23 cellular contexts compared by ENCODE assay signal in genomic region chr19:3038214-3038613, GRCh38. TPM values are rescaled to one million over a fixed set of nuclear protein-coding genes. Genes with fewer than 3 reads are reported as not detected.
DNase-seq lines count a peak whose midpoint lies in the region; ATAC-seq and TF ChIP-seq lines count a peak whose summit lies in the region.
"Had no signal": no experiment of that assay in that cellular context is flagged by ENCODE, and none has a peak within 500 bp of the region (broad histone marks: within the 10 kb centered on the region; RNA-seq: fewer than 3 reads in every experiment).

No MANE protein-coding gene starts in this region.

- H3K27me3 Mint-ChIP-seq in CD4-positive, alpha-beta memory T cell: peaks cover 0 to 3% of the 10 kb centered on the region in 2 donors
- peaks cover 9 to 22% (median 17%) of the 10 kb centered on the region in 3 donors for H3K27me3 Mint-ChIP-seq in immature natural killer cell (ENCODE audit: low read depth in 3 of 3)
- peaks cover 4 to 5% of the 10 kb centered on the region in 2 donors for H3K27me3 Mint-ChIP-seq in stimulated activated naive B cell treated with anti-CD40 and anti-IgM and Interleukin-4, amounts not matched to agents 10 μg/mL and 1 μg/mL and 100 μg/mL, for 72 hours

- DNase-seq in CD4-positive, alpha-beta memory T cell: no peak
- DNase-seq in immature natural killer cell: no peak
- DNase-seq in stimulated activated naive B cell treated with anti-CD40 and anti-IgM and Interleukin-4, amounts not matched to agents 10 μg/mL and 1 μg/mL and 100 μg/mL, for 72 hours: no peak
- no peak for DNase-seq in anterior cingulate cortex (lab: John Stamatoyannopoulos, UW)
- no peak for DNase-seq in ecto neural progenitor cell (ENCODE audit: low spot score)
- no peak for DNase-seq in GM03348 (ENCODE audit: low spot score)
- DNase-seq: C1 segment of cervical spinal cord; CD8-positive, alpha-beta memory T cell; DMS79 treated with DMSO at 0.1 percent for 48 hours; GF-D8; KBM-7; MV-4-11; NCI-H1105 treated with DMSO at 0.1 percent for 48 hours; NCI-H146; NCI-H1930; NCI-H446 treated with DMSO at 0.1 percent for 48 hours; NCI-H526; NCI-H82; NK-92 treated with Interleukin-12 subunit alpha and Interleukin-12 subunit beta, amount 100 ng/mL, for 24 hours; PC-9; Right ventricle myocardium superior had no signal

- H3K4me1 ChIP-seq in CD4-positive, alpha-beta memory T cell (ENCODE audit: insufficient read depth, low read length): peaks cover 19% of the 10 kb centered on the region
- peaks cover 8% of the 10 kb centered on the region; the same call in 1 of the 2 replicates for H3K4me1 ChIP-seq in HEK293 (ENCODE audit: control insufficient read depth, insufficient read depth, low read length)

- H3K4me3 Mint-ChIP-seq in CD4-positive, alpha-beta memory T cell: peak overlapping the region in 2 of 8 donors; percentile 43 to 66
- H3K4me3 Mint-ChIP-seq in immature natural killer cell: peak overlapping the region in 3 of 5 donors; percentile 27 to 56 (median 55)
- H3K4me3 Mint-ChIP-seq in stimulated activated naive B cell treated with anti-CD40 and anti-IgM and Interleukin-4, amounts not matched to agents 10 μg/mL and 1 μg/mL and 100 μg/mL, for 72 hours: no peak overlapping the region

- intact Hi-C loops in CD4-positive, alpha-beta memory T cell (cut with micrococcal nuclease): loop anchor here (5.0 to 10.0 kb wide), 3 partner anchors 64 to 223 kb away; partner anchors contain the start of genes NCLN and ZNF554

- TF ChIP-seq CTCF in HEK293 (tag by site-specific recombination; IDR thresholded peaks at IDR 0.05): no peak

- no peaks in the 10 kb centered on the region for H3K27me3 ChIP-seq in CD4-positive, alpha-beta memory T cell (ENCODE audit: insufficient read depth, low read length)

- POLR2A ChIA-PET in CD4-positive, alpha-beta memory T cell (lab: Charles Lee; ENCODE audit: partially characterized antibody): interaction anchor here (3.9 to 15.6 kb wide), 2 partner anchors 8 to 19 kb away, joined by 54 to 555 read pairs; partner anchors contain the start of gene TLE5
- POLR2A ChIA-PET in HEK293 (lab: Yijun Ruan, JAX): interaction anchor here (3.8 kb wide), 1 partner anchor 18 kb away, joined by 31 read pairs; no protein-coding TSS in a partner anchor

- no peaks in the 10 kb centered on the region for H3K9me3 ChIP-seq in CD4-positive, alpha-beta memory T cell (ENCODE audit: control insufficient read depth in 1 of 2, low read length in 2 of 2)
- H3K9me3 ChIP-seq in HEK293 (ENCODE audit: control insufficient read depth, insufficient read depth, low read depth, low read length): no peaks in the 10 kb centered on the region

- H3K4me3 ChIP-seq in CD4-positive, alpha-beta memory T cell (ENCODE audit: low read length in 2 of 2): no peak overlapping the region
- no peak overlapping the region for H3K4me3 ChIP-seq in HEK293 (ENCODE audit: low read depth, low read length)
- H3K4me3 ChIP-seq: PC-9 had no signal

- peaks cover 0 to 5% of the 10 kb centered on the region in 2 donors for H3K36me3 Mint-ChIP-seq in CD4-positive, alpha-beta memory T cell
- H3K36me3 Mint-ChIP-seq in immature natural killer cell: no peaks in the 10 kb centered on the region
- no peaks in the 10 kb centered on the region for H3K36me3 Mint-ChIP-seq in stimulated activated naive B cell treated with anti-CD40 and anti-IgM and Interleukin-4, amounts not matched to agents 10 μg/mL and 1 μg/mL and 100 μg/mL, for 72 hours

- no peaks in the 10 kb centered on the region for H3K36me3 ChIP-seq in CD4-positive, alpha-beta memory T cell (ENCODE audit: insufficient read depth, low read length)
- no peaks in the 10 kb centered on the region for H3K36me3 ChIP-seq in HEK293 (ENCODE audit: control insufficient read depth in 2 of 2, insufficient read depth in 1 of 2, low read length in 2 of 2)

- CTCF ChIA-PET in CD4-positive, alpha-beta memory T cell (lab: Charles Lee; ENCODE audit: partially characterized antibody): interaction anchor here (1.1 to 1.5 kb wide), 3 partner anchors 34 to 87 kb away, joined by 3 to 5 read pairs (median 4); no protein-coding TSS in a partner anchor
- CTCF ChIA-PET in HEK293 (lab: Yijun Ruan, JAX): interaction anchor here (0.6 to 1.2 kb wide), 2 partner anchors 37 to 391 kb away, joined by 3 read pairs; no protein-coding TSS in a partner anchor

- H3K27ac ChIP-seq in CD4-positive, alpha-beta memory T cell (ENCODE audit: low read depth, low read length): no peak overlapping the region
- no peak overlapping the region for H3K27ac ChIP-seq in HEK293 (ENCODE audit: extremely low read depth, low read depth, low read length)
- H3K27ac ChIP-seq: PC-9 had no signal

- ATAC-seq in stimulated activated naive B cell treated with anti-CD40 and anti-IgM and Interleukin-4, amounts not matched to agents 10 μg/mL and 1 μg/mL and 100 μg/mL, for 72 hours (replicated peaks): no peak

- H3K4me1 Mint-ChIP-seq in CD4-positive, alpha-beta memory T cell: peaks cover 19 to 43% (median 31%) of the 10 kb centered on the region in 4 donors
- H3K4me1 Mint-ChIP-seq in immature natural killer cell: peaks cover 28 to 29% of the 10 kb centered on the region in 2 donors
- peaks cover 34 to 59% of the 10 kb centered on the region in 2 donors for H3K4me1 Mint-ChIP-seq in stimulated activated naive B cell treated with anti-CD40 and anti-IgM and Interleukin-4, amounts not matched to agents 10 μg/mL and 1 μg/mL and 100 μg/mL, for 72 hours

- peak overlapping the region in 4 of 7 donors; percentile 7 to 84 (median 70) for H3K27ac Mint-ChIP-seq in CD4-positive, alpha-beta memory T cell
- H3K27ac Mint-ChIP-seq in immature natural killer cell: peak overlapping the region in 2 of 6 donors; percentile 49 to 73
- peak overlapping the region; percentile 37 for H3K27ac Mint-ChIP-seq in stimulated activated naive B cell treated with anti-CD40 and anti-IgM and Interleukin-4, amounts not matched to agents 10 μg/mL and 1 μg/mL and 100 μg/mL, for 72 hours

- H3K9me3 Mint-ChIP-seq in CD4-positive, alpha-beta memory T cell: peaks cover 0 to 5% (median 0%) of the 10 kb centered on the region in 8 donors
- no peaks in the 10 kb centered on the region for H3K9me3 Mint-ChIP-seq in immature natural killer cell
- H3K9me3 Mint-ChIP-seq in stimulated activated naive B cell treated with anti-CD40 and anti-IgM and Interleukin-4, amounts not matched to agents 10 μg/mL and 1 μg/mL and 100 μg/mL, for 72 hours: no peaks in the 10 kb centered on the region
- H3K9me3 Mint-ChIP-seq: CD8-positive, alpha-beta memory T cell had no signal

TF ChIP-seq in HEK293, 187 proteins besides CTCF, POLR2A, EP300 and RAD21:
- no peak for TF ChIP-seq ZSCAN30 (tag by site-specific recombination; IDR thresholded peaks at IDR 0.05)
- peak; percentile 69 for TF ChIP-seq ZNF121 (tag by site-specific recombination; IDR thresholded peaks at IDR 0.05)
- TF ChIP-seq ZNF558 (tag by site-specific recombination; IDR thresholded peaks at IDR 0.05): no peak

RNA-seq across cellular contexts. Expression of gene TLE2, which starts 9.1 kb away (rescaled TPM):
- 10 to 100 TPM; 20.9 to 23.1 TPM for total RNA-seq in CD4-positive, alpha-beta memory T cell
- 1 to 10 TPM; 5.5 to 7.0 TPM for polyA plus RNA-seq in CD4-positive, alpha-beta memory T cell
- 1 to 10 TPM; 1.2 to 2.4 (median 1.3) TPM for polyA plus RNA-seq in immature natural killer cell
- total RNA-seq: RPMI7951 had no signal

RNA-seq across cellular contexts. Expression of gene TLE5, which starts 24.1 kb away (rescaled TPM):
- 100 to 1,000 TPM; 876 to 900 TPM for total RNA-seq in CD4-positive, alpha-beta memory T cell
- polyA plus RNA-seq in CD4-positive, alpha-beta memory T cell: 100 to 1,000 TPM; 572 to 943 TPM
- 100 to 1,000 TPM; 382 to 635 (median 466) TPM for polyA plus RNA-seq in immature natural killer cell

RNA-seq across cellular contexts. Expression of gene GNA11, which starts 55.9 kb away (rescaled TPM):
- 1 to 10 TPM; 3.5 to 3.9 TPM for total RNA-seq in CD4-positive, alpha-beta memory T cell
- polyA plus RNA-seq in CD4-positive, alpha-beta memory T cell: under 1 TPM; 0.09 to 0.39 TPM
- under 1 TPM in 1 of 3 donors, not detected in 2; 0.09 TPM for polyA plus RNA-seq in immature natural killer cell

Comparison
In these comparisons a context has a peak if more than half of its experiments do, and no peak if none do; other contexts are left out.
1. H3K4me3 Mint-ChIP-seq: peak in immature natural killer cell (3 of 5); none in stimulated activated naive B cell treated with anti-CD40 and anti-IgM and Interleukin-4, amounts not matched to agents 10 μg/mL and 1 μg/mL and 100 μg/mL, for 72 hours (0 of 2).